Comparison of ENCODE assay signal across 8 cellular contexts in genomic region chr7:519429-519973, GRCh38. TPM values are rescaled to one million over a fixed set of nuclear protein-coding genes. Genes with fewer than 3 reads are reported as not detected.
DNase-seq lines count a peak whose midpoint lies in the region; ATAC-seq, FAIRE-seq and TF ChIP-seq lines count a peak whose summit lies in the region.

Gene PDGFA, minus strand, starts transcription at chr7:519846. Its CDS starts 845 bp downstream, at chr7:519001.

- H3K27me3 ChIP-seq in Peyer's patch (peaks cover 0 to 13% of the 10 kb centered on the region in 2 donors), layer of hippocampus (ENCODE audit: control insufficient read depth, insufficient read depth, low read length) (peaks cover 2% of the 10 kb centered on the region)

- H3K4me3 ChIP-seq in Peyer's patch = peak within 1 kb of the TSS; percentile 55 to 79 (median 66)

- TF ChIP-seq CTCF in Peyer's patch (IDR thresholded peaks at IDR 0.05) (no peak), chondrocyte (IDR thresholded peaks at IDR 0.05) (no peak)

- peaks cover 9 to 57% (median 34%) of the 10 kb centered on the region in 4 donors for H3K4me1 ChIP-seq in Peyer's patch

- no peak for FAIRE-seq in GM12892 (lab: Jason Lieb, UNC)

- H3K4me1 Mint-ChIP-seq in chondrocyte (ENCODE audit: low read depth) = peaks cover 28% of the 10 kb centered on the region

- peak within 1 kb of the TSS; percentile 77 for H3K27ac Mint-ChIP-seq in chondrocyte (ENCODE audit: unreplicated experiment)

- H3K4me3 Mint-ChIP-seq in chondrocyte (ENCODE audit: unreplicated experiment) = peak within 1 kb of the TSS; percentile 84

- H3K36me3 ChIP-seq in Peyer's patch = no peaks in the 10 kb centered on the region

- DNase-seq in stimulated activated naive CD4-positive, alpha-beta T cell treated with Interleukin-2 at 50 U/mL for 16 hours (lab: John Stamatoyannopoulos, UW) = peak; percentile 15
- no peak for DNase-seq in stimulated activated naive CD4-positive, alpha-beta T cell (lab: John Stamatoyannopoulos, UW)
- peak in 1 of 3 donors; percentile 69 for DNase-seq in Peyer's patch
- no peak for DNase-seq in chondrocyte (ENCODE audit: low spot score)
- DNase-seq in stimulated activated CD4-positive, alpha-beta T cell treated with anti-CD3 and anti-CD28 coated beads, Interleukin-4, amount 100 ng/mL, for 4 hours = peak; percentile 26 to 34
- DNase-seq in GM12892 (ENCODE audit: insufficient read length) = no peak

- no peak for ATAC-seq in HG02763 (IDR thresholded peaks at IDR 0.05; ENCODE audit: unreplicated experiment)

- H3K27me3 Mint-ChIP-seq in chondrocyte (ENCODE audit: low read depth) = no peaks in the 10 kb centered on the region

- no peak for TF ChIP-seq POLR2A in Peyer's patch (IDR thresholded peaks at IDR 0.05)
- TF ChIP-seq POLR2A in GM12892 (IDR thresholded peaks at IDR 0.05; ENCODE audit: low read depth, low read length) = no peak

- H3K27ac ChIP-seq in Peyer's patch = peak within 1 kb of the TSS; percentile 70 to 99 (median 90)
- peak within 1 kb of the TSS; percentile 96 for H3K27ac ChIP-seq in layer of hippocampus (ENCODE audit: low read depth, low read length)

- no peaks in the 10 kb centered on the region for H3K36me3 Mint-ChIP-seq in chondrocyte (ENCODE audit: low read depth)

- H3K9me3 Mint-ChIP-seq in chondrocyte (ENCODE audit: low read depth) = peaks cover 1% of the 10 kb centered on the region

- H3K9me3 ChIP-seq in Peyer's patch = no peaks in the 10 kb centered on the region

RNA-seq across cellular contexts. Expression of gene PDGFA, which starts in this region (rescaled TPM):
- total RNA-seq in Peyer's patch = 10 to 100 TPM in 3 of 4 donors, 1 to 10 TPM in 1; 5.8 to 97.8 (median 59.4) TPM
- 38.1 to 72.5 TPM (median 70.6 TPM) in 3 replicates for total RNA-seq in chondrocyte
- polyA plus RNA-seq in GM12892 (2012; ENCODE audit: missing spikeins) = 3.2 TPM

Comparison
In these comparisons a context has a peak if more than half of its experiments do, and no peak if none do; other contexts are left out.
1. DNase-seq: peak in stimulated activated naive CD4-positive, alpha-beta T cell treated with Interleukin-2 at 50 U/mL for 16 hours (single experiment) and stimulated activated CD4-positive, alpha-beta T cell treated with anti-CD3 and anti-CD28 coated beads, Interleukin-4, amount 100 ng/mL, for 4 hours (2 of 2); none in stimulated activated naive CD4-positive, alpha-beta T cell (0 of 6), chondrocyte (single experiment) and GM12892 (single experiment).